8 cellular contexts compared by ENCODE assay signal in the genomic region with DNA sequence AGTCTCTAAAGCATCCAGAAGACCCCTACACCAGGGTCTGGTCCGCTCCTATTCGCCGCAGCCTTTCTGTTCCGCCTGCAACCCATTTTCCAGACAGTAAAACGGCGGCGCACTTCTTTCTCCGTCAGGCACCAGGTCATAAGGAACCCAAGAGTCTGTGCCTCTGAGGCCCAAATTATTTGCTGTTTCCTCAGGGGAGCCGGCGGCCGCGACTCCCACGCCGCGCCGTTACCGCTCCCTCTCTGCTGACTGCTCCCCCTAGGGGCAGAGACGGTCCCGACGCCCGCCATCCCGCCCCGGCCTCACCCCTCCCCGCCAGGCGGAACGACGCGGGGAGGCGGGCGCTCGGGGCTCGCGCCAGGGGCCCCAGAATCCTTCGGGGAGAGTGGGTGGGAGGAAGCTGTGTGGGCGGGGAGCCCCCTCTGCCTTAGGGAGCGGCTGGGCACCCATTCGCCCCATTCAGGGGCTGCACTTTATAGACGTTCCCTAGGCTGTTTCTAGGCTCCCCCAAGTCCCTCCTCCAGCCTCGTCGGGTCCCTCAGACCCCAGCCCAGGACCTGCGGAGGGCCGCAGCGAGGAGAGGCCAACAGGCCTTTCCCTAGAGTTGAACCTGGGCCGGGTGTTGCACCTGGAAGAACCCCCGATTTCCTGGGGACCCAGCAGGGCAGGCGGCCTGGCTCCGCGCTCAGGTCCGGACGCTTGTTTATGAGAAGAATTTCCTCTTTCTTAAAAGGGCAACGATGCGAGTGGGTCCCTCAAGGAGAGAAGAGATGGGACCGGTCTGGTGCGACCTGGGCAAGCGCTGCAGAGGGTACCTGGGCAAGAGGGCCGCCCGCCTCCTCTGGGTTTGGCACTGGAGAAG. TPM values are rescaled to one million over a fixed set of nuclear protein-coding genes. Genes with fewer than 3 reads are reported as not detected.
A peak's percentile ranks its signal among the peaks of the same experiment; 100 is the strongest.
DNase-seq lines count a peak whose midpoint lies in the region; ATAC-seq, FAIRE-seq and TF ChIP-seq lines count a peak whose summit lies in the region.

No MANE protein-coding gene starts in this region.

- no peak; a peak in 1 of 3 replicates for TF ChIP-seq POLR2A in H1 (IDR thresholded peaks at IDR 0.05; ENCODE audit: control extremely low read depth in 1 of 2, low read depth in 2 of 2, low read length in 2 of 2)

- POLR2A ChIA-PET in Caco-2 (lab: Charles Lee), result interaction anchor here (0.6 to 3.4 kb wide), 8 partner anchors 10 to 126 kb away, joined by 3 to 37 read pairs (median 4); a partner anchor contains a TSS
- POLR2A ChIA-PET in H1 (lab: Charles Lee; ENCODE audit: partially characterized antibody), result interaction anchor here (1.2 to 4.4 kb wide), 7 partner anchors 9 to 183 kb away, joined by 3 to 35 read pairs (median 4); a partner anchor contains a TSS

- peak overlapping the region; percentile 97 for H4K8ac ChIP-seq in H1 (ENCODE audit: extremely low read depth, insufficient read depth, low read length)
- no peak overlapping the region for H4K8ac ChIP-seq in mesendoderm (ENCODE audit: low read depth, low read length)

- no peaks in the 10 kb centered on the region for H3K9me3 ChIP-seq in Caco-2
- H3K9me3 ChIP-seq in H1 (ENCODE audit: insufficient read depth in 2 of 2, low read depth in 1 of 2, low read length in 1 of 2), result no peaks in the 10 kb centered on the region

- peak overlapping the region; percentile 99 for H3K18ac ChIP-seq in H1 (ENCODE audit: extremely low read depth, low read length)
- H3K18ac ChIP-seq in mesendoderm (ENCODE audit: low read length), result peak overlapping the region; percentile 90

- peak overlapping the region; percentile 85 for H3K56ac ChIP-seq in H1 (replicated peaks; ENCODE audit: insufficient read length, low read depth, low read length)
- peak overlapping the region; percentile 95 for H3K56ac ChIP-seq in mesendoderm (ENCODE audit: low read length)

- intact Hi-C loops in Caco-2 (cut with micrococcal nuclease; ENCODE audit: unreplicated experiment), result loop anchor here (1.0 to 2.0 kb wide), 7 partner anchors 10 to 209 kb away; a partner anchor contains a TSS

- H3K4me2 ChIP-seq in H1 (ENCODE audit: insufficient read depth in 1 of 2, low read depth in 2 of 2, low read length in 2 of 2) (peak overlapping the region; percentile 82 to 84), mesendoderm (ENCODE audit: low read length) (peak overlapping the region; percentile 86)

- H3K4me1 ChIP-seq in Caco-2, result peaks cover 9% of the 10 kb centered on the region
- H3K4me1 ChIP-seq in H1 (replicated peaks in 1 of 4; ENCODE audit: control insufficient read depth in 3 of 4, insufficient read depth in 4 of 4, low read length in 3 of 4), result peaks cover 0 to 39% (median 25%) of the 10 kb centered on the region in 4 experiments; a peak in 6 of 7 replicates
- H3K4me1 ChIP-seq in mesendoderm (ENCODE audit: control insufficient read depth, low read depth, low read length), result peaks cover 9% of the 10 kb centered on the region

- CTCF ChIA-PET in Caco-2 (lab: Charles Lee) (interaction anchor here (0.5 to 2.4 kb wide), 23 partner anchors 9 to 991 kb away, joined by 3 to 28 read pairs (median 4); a partner anchor contains a TSS), H1 (lab: Charles Lee; ENCODE audit: partially characterized antibody) (interaction anchor here (0.6 to 7.5 kb wide), 12 partner anchors 9 to 123 kb away, joined by 3 to 96 read pairs (median 6); a partner anchor contains a TSS)
- CTCF ChIA-PET in activated CD8-positive, alpha-beta memory T cell treated with anti-CD3 and anti-CD28 coated beads, Interleukin-2, amount 10 ng/mL, durations not matched to agents 7 days and 5 days (lab: Charles Lee), result interaction anchor here (0.6 to 4.8 kb wide), 13 partner anchors 9 to 264 kb away, joined by 3 to 35 read pairs (median 7); a partner anchor contains a TSS

- peaks cover 22% of the 10 kb centered on the region for H3K4me1 Mint-ChIP-seq in Caco-2 (ENCODE audit: low read depth, unreplicated experiment)
- H3K4me1 Mint-ChIP-seq in activated CD8-positive, alpha-beta memory T cell treated with anti-CD3 and anti-CD28 coated beads, Interleukin-2, amount 10 ng/mL, durations not matched to agents 7 days and 5 days, result peaks cover 34% of the 10 kb centered on the region

- ATAC-seq in GM21381 (IDR thresholded peaks at IDR 0.05; ENCODE audit: unreplicated experiment), result peak; percentile 48
- peak; percentile 66 for ATAC-seq in activated CD8-positive, alpha-beta memory T cell treated with anti-CD3 and anti-CD28 coated beads, Interleukin-2, amount 10 ng/mL, durations not matched to agents 7 days and 5 days

- no peak overlapping the region for H3K14ac ChIP-seq in H1 (ENCODE audit: insufficient read length)

- H3K27me3 Mint-ChIP-seq in Caco-2 (ENCODE audit: insufficient read depth, unreplicated experiment), result no peaks in the 10 kb centered on the region
- no peaks in the 10 kb centered on the region for H3K27me3 Mint-ChIP-seq in activated CD8-positive, alpha-beta memory T cell treated with anti-CD3 and anti-CD28 coated beads, Interleukin-2, amount 10 ng/mL, durations not matched to agents 7 days and 5 days

- H2BK15ac ChIP-seq in H1 (ENCODE audit: low read length) (no peak overlapping the region), mesendoderm (replicated peaks; ENCODE audit: low read depth) (no peak overlapping the region)

- H2BK5ac ChIP-seq in H1 (ENCODE audit: low read depth, low read length) (peak overlapping the region; percentile 99), mesendoderm (ENCODE audit: low read length) (peak overlapping the region; percentile 99)

- H2BK120ac ChIP-seq in H1 (replicated peaks; ENCODE audit: low read depth, low read length) (peak overlapping the region; percentile 72), mesendoderm (ENCODE audit: low read depth, low read length) (peak overlapping the region; percentile 30)

- TF ChIP-seq CTCF in Caco-2 (IDR thresholded peaks at IDR 0.05; ENCODE audit: insufficient read depth in 1 of 2, low read depth in 1 of 2, low read length in 1 of 2, severe bottlenecking in 1 of 2, unreplicated experiment in 1 of 2) (peak; percentile 86 to 92), H1 (IDR thresholded peaks at IDR 0.05; ENCODE audit: control extremely low read depth in 1 of 3, insufficient read depth in 1 of 3, low read depth in 1 of 3, low read length in 3 of 3) (peak in 2 of 3 experiments; percentile 70 to 75; a peak in 3 of 4 replicates)

- H3K27me3 ChIP-seq in Caco-2 (replicated peaks; ENCODE audit: control insufficient read depth, insufficient read depth, low read length), result no peaks in the 10 kb centered on the region
- peaks cover 22 to 34% (median 31%) of the 10 kb centered on the region in 4 experiments for H3K27me3 ChIP-seq in H1 (replicated peaks in 1 of 4; ENCODE audit: control insufficient read depth in 3 of 4, extremely low read depth in 1 of 4, insufficient read depth in 3 of 4, low read length in 3 of 4)
- H3K27me3 ChIP-seq in mesendoderm (ENCODE audit: insufficient read depth, low read length, poor library complexity), result no peaks in the 10 kb centered on the region

- BruUV-seq in Caco-2 (replicated peaks; lab: Mats Ljungman, UMichigan), result no TSS peak

- H2AK5ac ChIP-seq in H1 (ENCODE audit: low read depth, low read length), result no peak overlapping the region
- H2AK5ac ChIP-seq in mesendoderm (ENCODE audit: low read length), result no peak overlapping the region

- peak overlapping the region; percentile 77 for H3K4me3 ChIP-seq in Caco-2 (ENCODE audit: low read depth, low read length)
- H3K4me3 ChIP-seq in H1 (ENCODE audit: extremely low read depth in 1 of 4, insufficient read depth in 2 of 4, low read depth in 3 of 4, low read length in 4 of 4), result peak overlapping the region; percentile 49 to 77 (median 64)
- H3K4me3 ChIP-seq in mesendoderm (ENCODE audit: low read length), result peak overlapping the region; percentile 80

- WGBS in H1 (ENCODE audit: extremely low coverage in 1 of 2, insufficient coverage in 1 of 2, insufficient read length in 1 of 2, insufficient replicate concordance in 2 of 2, low coverage in 1 of 2, low lambda C conversion rate in 2 of 2, missing lambda C conversion rate in 1 of 2), 2 experiments, result 3% methylated on average over 25 of the region's 57 CpGs; no CpG with 5 or more reads in 1 of the 2 experiments
- no CpG with 5 or more reads among the region's 57 CpGs for whole genome bisulfite sequencing in mesendoderm (ENCODE audit: extremely low coverage, insufficient coverage, low lambda C conversion rate)

- H3K4ac ChIP-seq in H1 (replicated peaks; ENCODE audit: insufficient read length, low read depth, low read length) (no peak overlapping the region), mesendoderm (ENCODE audit: low read depth, low read length) (peak overlapping the region; percentile 89)

- H2BK12ac ChIP-seq in H1 (ENCODE audit: low read depth, low read length), result peak overlapping the region; percentile 70; the same call in 1 of the 2 replicates

- FAIRE-seq in HTR-8/SVneo (lab: Jason Lieb, UNC), result peak; percentile 92
- no peak for FAIRE-seq in H1 (lab: Jason Lieb, UNC)

- H3K36me3 ChIP-seq in Caco-2 (ENCODE audit: control insufficient read depth, insufficient read depth, low read length) (no peaks in the 10 kb centered on the region), H1 (ENCODE audit: control insufficient read depth in 2 of 4, insufficient read depth in 4 of 4, low read length in 3 of 4) (no peaks in the 10 kb centered on the region), mesendoderm (ENCODE audit: control insufficient read depth, insufficient read depth, low read length) (no peaks in the 10 kb centered on the region)

- peak overlapping the region; percentile 66 for H2BK20ac ChIP-seq in H1 (ENCODE audit: low read length)

- H3K79me1 ChIP-seq in H1 (ENCODE audit: low read depth, low read length) (no peaks in the 10 kb centered on the region), mesendoderm (ENCODE audit: low read length) (peaks cover 1% of the 10 kb centered on the region)

- H2AFZ ChIP-seq in H1 (ENCODE audit: low read length), result peak overlapping the region; percentile 98

- H3K27ac ChIP-seq in H1 (ENCODE audit: low read depth, low read length), result peak overlapping the region; percentile 94
- H3K27ac ChIP-seq in mesendoderm (ENCODE audit: low read depth, low read length), result peak overlapping the region; percentile 94

- H3K79me2 ChIP-seq in H1 (ENCODE audit: control insufficient read depth in 1 of 2, insufficient read depth in 2 of 2, low read length in 2 of 2) (no peaks in the 10 kb centered on the region), mesendoderm (ENCODE audit: control insufficient read depth, insufficient read depth, low read length) (peaks cover 4% of the 10 kb centered on the region)

- DNase-seq in Caco-2 (peak; percentile 97), HTR-8/SVneo (ENCODE audit: insufficient read length, low spot score) (peak; percentile 84), NOMO-1 (lab: John Stamatoyannopoulos, UW; ENCODE audit: unreplicated experiment in 2 of 2) (peak; percentile 93 to 99), H1 (ENCODE audit: low read depth in 1 of 2, low spot score in 2 of 2) (peak; percentile 71 to 96), mesendoderm (peak; percentile 97)
- DNase-seq in activated CD8-positive, alpha-beta memory T cell treated with anti-CD3 and anti-CD28 coated beads, Interleukin-2, amount 10 ng/mL, durations not matched to agents 7 days and 5 days, result peak; percentile 97
- peak; percentile 86 for DNase-seq in stimulated activated CD8-positive, alpha-beta memory T cell treated with anti-CD3 and anti-CD28 coated beads, Interleukin-15, amount 100 ng/mL, for 1 hour (ENCODE audit: low read depth)

- peak overlapping the region; percentile 91 for H4K5ac ChIP-seq in H1 (ENCODE audit: insufficient read length, low read depth, low read length)
- H4K5ac ChIP-seq in mesendoderm (ENCODE audit: low read length), result no peak overlapping the region

- H3K9ac ChIP-seq in H1 (replicated peaks in 1 of 4; ENCODE audit: extremely low read depth in 1 of 4, low read depth in 3 of 4, low read length in 3 of 4), result peak overlapping the region in 3 of 4 experiments; percentile 56 to 88 (median 86); a peak in 6 of 7 replicates
- peak overlapping the region; percentile 86 for H3K9ac ChIP-seq in mesendoderm (ENCODE audit: low read length)

- peak; percentile 60 to 69 for TF ChIP-seq RAD21 in H1 (IDR thresholded peaks at IDR 0.05 in 1 of 2, conservative IDR thresholded peaks at IDR 0.05 in 1 of 2; ENCODE audit: low read depth in 2 of 2, low read length in 2 of 2)

- 0 out of 3 replicates have a peak, but pooled peaks of 1 of the 2 experiments have one; percentile 69 for TF ChIP-seq EP300 in H1 (IDR thresholded peaks at IDR 0.05; ENCODE audit: borderline replicate concordance in 1 of 2, low read depth in 2 of 2, low read length in 2 of 2)

- peaks cover 26% of the 10 kb centered on the region; the same call in 1 of the 2 replicates for H3K23me2 ChIP-seq in H1 (ENCODE audit: low read depth, low read length)

- H3K27ac Mint-ChIP-seq in Caco-2 (ENCODE audit: unreplicated experiment), result peak overlapping the region; percentile 98
- peak overlapping the region; percentile 94 for H3K27ac Mint-ChIP-seq in activated CD8-positive, alpha-beta memory T cell treated with anti-CD3 and anti-CD28 coated beads, Interleukin-2, amount 10 ng/mL, durations not matched to agents 7 days and 5 days

- peaks cover 38% of the 10 kb centered on the region for H3K36me3 Mint-ChIP-seq in Caco-2 (ENCODE audit: insufficient read depth, unreplicated experiment)
- H3K36me3 Mint-ChIP-seq in activated CD8-positive, alpha-beta memory T cell treated with anti-CD3 and anti-CD28 coated beads, Interleukin-2, amount 10 ng/mL, durations not matched to agents 7 days and 5 days, result peaks cover 2% of the 10 kb centered on the region

- no peak overlapping the region for H3K23ac ChIP-seq in H1 (ENCODE audit: insufficient read length)
- peak overlapping the region; percentile 97 for H3K23ac ChIP-seq in mesendoderm (ENCODE audit: low read length)

- H3K9me3 Mint-ChIP-seq in Caco-2 (ENCODE audit: unreplicated experiment), result no peaks in the 10 kb centered on the region
- no peaks in the 10 kb centered on the region for H3K9me3 Mint-ChIP-seq in activated CD8-positive, alpha-beta memory T cell treated with anti-CD3 and anti-CD28 coated beads, Interleukin-2, amount 10 ng/mL, durations not matched to agents 7 days and 5 days (ENCODE audit: low read depth)

- H3K4me3 Mint-ChIP-seq in Caco-2 (ENCODE audit: unreplicated experiment), result peak overlapping the region; percentile 98
- H3K4me3 Mint-ChIP-seq in activated CD8-positive, alpha-beta memory T cell treated with anti-CD3 and anti-CD28 coated beads, Interleukin-2, amount 10 ng/mL, durations not matched to agents 7 days and 5 days, result peak overlapping the region; percentile 87

- H4K20me1 ChIP-seq in H1 (replicated peaks in 1 of 2; ENCODE audit: control insufficient read depth in 1 of 2, insufficient read depth in 2 of 2, low read length in 2 of 2), result no peaks in the 10 kb centered on the region

- peak overlapping the region; percentile 56 for H4K91ac ChIP-seq in H1 (replicated peaks; ENCODE audit: insufficient read length, low read length)

RNA-seq across cellular contexts. Expression of a gene that starts 3.6 kb away (rescaled TPM):
- total RNA-seq in Caco-2 (2022), result 103 and 104 TPM in 2 replicates
- 100 to 1,000 TPM; 149 to 152 TPM for total RNA-seq in activated CD8-positive, alpha-beta memory T cell treated with anti-CD3 and anti-CD28 coated beads, Interleukin-2, amount 10 ng/mL, durations not matched to agents 7 days and 5 days
- total RNA-seq in H1 (2021; fragmentation: NEBNext Ultra II Directional; extraction: Animal tissue kit (Norgen Biotek cat#: 25700)), result 20.3 and 20.9 TPM in 2 replicates
- 35.2 and 51.8 TPM in 2 replicates for polyA plus RNA-seq in H1 (2011; rRNA removed)
- 37.5 TPM for polyA plus RNA-seq in H1 (2011; cell fraction: cytosol; rRNA removed)
- polyA plus RNA-seq in H1 (2011; cell fraction: nucleus; rRNA removed), result 41.5 TPM
- 26.6 to 32.0 TPM (median 28.6 TPM) in 4 replicates for polyA plus RNA-seq in H1 (2012, experiment 1 of 2)
- 32.8 TPM for polyA plus RNA-seq in H1 (2012, experiment 2 of 2)
- 10.2 TPM for polyA plus RNA-seq in H1 (2013, experiment 1 of 2)
- 10.7 TPM for polyA plus RNA-seq in H1 (2013, experiment 2 of 2)
- 29.1 and 46.5 TPM in 2 replicates for polyA minus RNA-seq in H1 (2011; rRNA and poly(A)+ RNA removed)
- polyA minus RNA-seq in H1 (2011; cell fraction: cytosol; rRNA and poly(A)+ RNA removed), result 23.2 TPM
- polyA minus RNA-seq in H1 (2011; cell fraction: nucleus; rRNA and poly(A)+ RNA removed), result 25.6 TPM
- polyA plus RNA-seq in mesendoderm (2013, experiment 1 of 2), result 13.1 TPM
- 12.7 TPM for polyA plus RNA-seq in mesendoderm (2013, experiment 2 of 2)

RNA-seq across cellular contexts. Expression of a gene that starts 14.0 kb away (rescaled TPM):
- total RNA-seq in Caco-2 (2022), result 0.12 and 0.32 TPM in 2 replicates
- under 1 TPM; 0.18 to 0.35 TPM for total RNA-seq in activated CD8-positive, alpha-beta memory T cell treated with anti-CD3 and anti-CD28 coated beads, Interleukin-2, amount 10 ng/mL, durations not matched to agents 7 days and 5 days
- 0.21 and 0.43 TPM in 2 replicates for total RNA-seq in H1 (2021; fragmentation: NEBNext Ultra II Directional; extraction: Animal tissue kit (Norgen Biotek cat#: 25700))
- polyA plus RNA-seq in H1 (2011; rRNA removed), result 0.13 and 0.20 TPM in 2 replicates
- 0.05 TPM for polyA plus RNA-seq in H1 (2011; cell fraction: cytosol; rRNA removed)
- 0.36 TPM for polyA plus RNA-seq in H1 (2011; cell fraction: nucleus; rRNA removed)
- 0.07 to 0.27 TPM (median 0.08 TPM) in 3 of 4 replicates, not detected in the other for polyA plus RNA-seq in H1 (2012, experiment 1 of 2)
- polyA plus RNA-seq in H1 (2012, experiment 2 of 2), result 0.07 TPM
- 0.12 TPM for polyA plus RNA-seq in H1 (2013, experiment 1 of 2)
- 0.09 TPM for polyA plus RNA-seq in H1 (2013, experiment 2 of 2)
- 0.05 TPM in 1 of 2 replicates, not detected in the other for polyA minus RNA-seq in H1 (2011; rRNA and poly(A)+ RNA removed)
- polyA minus RNA-seq in H1 (2011; cell fraction: cytosol; rRNA and poly(A)+ RNA removed), result not detected
- polyA minus RNA-seq in H1 (2011; cell fraction: nucleus; rRNA and poly(A)+ RNA removed), result 1.3 TPM
- polyA plus RNA-seq in mesendoderm (2013, experiment 1 of 2), result 0.04 TPM
- polyA plus RNA-seq in mesendoderm (2013, experiment 2 of 2), result 0.04 TPM

RNA-seq across cellular contexts. Expression of a gene that starts 22.9 kb away (rescaled TPM):
- 401 and 448 TPM in 2 replicates for total RNA-seq in Caco-2 (2022)
- under 1 TPM in 1 of 2 experiments, not detected in 1; 0.73 TPM for total RNA-seq in activated CD8-positive, alpha-beta memory T cell treated with anti-CD3 and anti-CD28 coated beads, Interleukin-2, amount 10 ng/mL, durations not matched to agents 7 days and 5 days
- 7.0 and 8.2 TPM in 2 replicates for total RNA-seq in H1 (2021; fragmentation: NEBNext Ultra II Directional; extraction: Animal tissue kit (Norgen Biotek cat#: 25700))
- polyA plus RNA-seq in H1 (2011; rRNA removed), result 6.2 and 8.1 TPM in 2 replicates
- 5.8 TPM for polyA plus RNA-seq in H1 (2011; cell fraction: cytosol; rRNA removed)
- polyA plus RNA-seq in H1 (2011; cell fraction: nucleus; rRNA removed), result 11.8 TPM
- 4.1 to 7.0 TPM (median 5.3 TPM) in 4 replicates for polyA plus RNA-seq in H1 (2012, experiment 1 of 2)
- polyA plus RNA-seq in H1 (2012, experiment 2 of 2), result 1.9 TPM
- polyA plus RNA-seq in H1 (2013, experiment 1 of 2), result 1.3 TPM
- polyA plus RNA-seq in H1 (2013, experiment 2 of 2), result 1.2 TPM
- polyA minus RNA-seq in H1 (2011; rRNA and poly(A)+ RNA removed), result 11.3 and 14.8 TPM in 2 replicates
- 3.5 TPM for polyA minus RNA-seq in H1 (2011; cell fraction: cytosol; rRNA and poly(A)+ RNA removed)
- 6.6 TPM for polyA minus RNA-seq in H1 (2011; cell fraction: nucleus; rRNA and poly(A)+ RNA removed)
- polyA plus RNA-seq in mesendoderm (2013, experiment 1 of 2), result 6.1 TPM
- polyA plus RNA-seq in mesendoderm (2013, experiment 2 of 2), result 6.5 TPM

RNA-seq across cellular contexts. Expression of a gene that starts 39.4 kb away (rescaled TPM):
- total RNA-seq in Caco-2 (2022), result 0.54 TPM in 1 of 2 replicates, not detected in the other
- not detected for total RNA-seq in activated CD8-positive, alpha-beta memory T cell treated with anti-CD3 and anti-CD28 coated beads, Interleukin-2, amount 10 ng/mL, durations not matched to agents 7 days and 5 days
- not detected in 2 replicates for total RNA-seq in H1 (2021; fragmentation: NEBNext Ultra II Directional; extraction: Animal tissue kit (Norgen Biotek cat#: 25700))
- not detected in 2 replicates for polyA plus RNA-seq in H1 (2011; rRNA removed)
- 0.27 TPM for polyA plus RNA-seq in H1 (2011; cell fraction: cytosol; rRNA removed)
- polyA plus RNA-seq in H1 (2011; cell fraction: nucleus; rRNA removed), result 0.87 TPM
- 0.16 to 0.34 TPM in 2 of 4 replicates, not detected in the others for polyA plus RNA-seq in H1 (2012, experiment 1 of 2)
- polyA plus RNA-seq in H1 (2012, experiment 2 of 2), result not detected
- not detected for polyA plus RNA-seq in H1 (2013, experiment 1 of 2)
- 0.07 TPM for polyA plus RNA-seq in H1 (2013, experiment 2 of 2)
- 0.60 TPM in 1 of 2 replicates, not detected in the other for polyA minus RNA-seq in H1 (2011; rRNA and poly(A)+ RNA removed)
- not detected for polyA minus RNA-seq in H1 (2011; cell fraction: cytosol; rRNA and poly(A)+ RNA removed)
- polyA minus RNA-seq in H1 (2011; cell fraction: nucleus; rRNA and poly(A)+ RNA removed), result not detected
- polyA plus RNA-seq in mesendoderm (2013, experiment 1 of 2), result not detected
- polyA plus RNA-seq in mesendoderm (2013, experiment 2 of 2), result not detected

Comparison
In these comparisons a context has a peak if more than half of its experiments do, and no peak if none do; other contexts are left out.
1. Peak in every context shown above with its lines: DNase-seq, ATAC-seq, H3K4me3 ChIP-seq and H3K27ac ChIP-seq.
2. RNA of a gene that starts 22.9 kb away (total RNA-seq): 401 to 448 TPM in Caco-2; 7.0 to 8.2 TPM in H1 and 0.73 TPM in activated CD8-positive, alpha-beta memory T cell treated with anti-CD3 and anti-CD28 coated beads, Interleukin-2, amount 10 ng/mL, durations not matched to agents 7 days and 5 days; every median in the first group is over 10 times any median in the second.